In the genomic region with DNA sequence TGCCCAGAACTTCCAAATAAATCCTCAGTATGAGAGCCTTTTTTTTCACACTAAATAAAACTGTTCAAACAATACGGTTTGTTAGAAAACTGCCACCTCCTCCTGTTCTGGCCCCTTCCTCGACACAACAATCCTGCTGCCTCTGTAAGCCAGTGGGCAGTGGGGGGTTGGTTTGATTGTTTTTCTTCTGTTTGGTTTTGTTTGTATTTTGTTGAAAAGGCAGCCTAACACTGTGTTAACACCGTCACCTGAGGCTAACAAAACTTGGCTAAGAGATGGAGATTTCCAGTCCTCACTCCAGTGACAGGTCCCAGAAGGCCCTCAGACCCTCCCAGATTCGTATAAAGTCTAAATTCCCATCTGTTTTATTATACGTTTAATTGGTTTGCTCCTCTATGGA, we compare ENCODE assay signal across 21 cellular contexts.
DNase-seq lines count a peak whose midpoint lies in the region; ATAC-seq and TF ChIP-seq lines count a peak whose summit lies in the region.
"Had no signal": no experiment of that assay in that cellular context is flagged by ENCODE, and none has a peak within 500 bp of the region (broad histone marks: within the 10 kb centered on the region; RNA-seq: fewer than 3 reads in every experiment).

No MANE protein-coding gene starts in this region.

- H3K4me3 Mint-ChIP-seq in neural crest cell (no peak overlapping the region), HFFc6 (no peak overlapping the region)
- H3K4me3 Mint-ChIP-seq: CD4-positive, alpha-beta T cell; IgD-negative memory B cell; T-cell had no signal

- ATAC-seq in sciatic nerve (no peak), GM21529 (IDR thresholded peaks at IDR 0.05; ENCODE audit: unreplicated experiment) (no peak)
- ATAC-seq: GM12878, T-cell had no signal

- no peaks in the 10 kb centered on the region for H3K27me3 Mint-ChIP-seq in neural crest cell (ENCODE audit: low read depth)
- H3K27me3 Mint-ChIP-seq in HFFc6 (ENCODE audit: insufficient read depth) = peaks cover 6% of the 10 kb centered on the region; the same call in 1 of the 2 replicates
- H3K27me3 Mint-ChIP-seq: CD4-positive, alpha-beta T cell; T-cell had no signal

- DNase-seq in COR-L47 (lab: John Stamatoyannopoulos, UW) = peak; percentile 9
- peak; percentile 67 for DNase-seq in ELF-1 (ENCODE audit: low read depth, low spot score)
- peak; percentile 51 for DNase-seq in NCI-H2227 treated with DMSO at 0.1 percent for 48 hours (lab: John Stamatoyannopoulos, UW)
- no peak for DNase-seq in neural crest cell (ENCODE audit: low read depth, low spot score)
- DNase-seq in sciatic nerve (ENCODE audit: low spot score) = no peak
- no peak for DNase-seq in HFFc6
- DNase-seq: Caco-2; CD4-positive, alpha-beta T cell; DMS 273 treated with DMSO at 0.1 percent for 48 hours; DMS79 treated with DMSO at 0.1 percent for 48 hours; MV-4-11; NCI-H1105 treated with DMSO at 0.1 percent for 48 hours; NCI-H2029 treated with DMSO at 0.1 percent for 48 hours; NCI-H446 treated with DMSO at 0.1 percent for 48 hours; NCI-H82; OCI-M1; SJCRH30; T-cell had no signal

- H3K36me3 Mint-ChIP-seq in neural crest cell (ENCODE audit: low read depth) (no peaks in the 10 kb centered on the region), HFFc6 (ENCODE audit: low read depth) (no peaks in the 10 kb centered on the region)
- H3K36me3 Mint-ChIP-seq: IgD-negative memory B cell, T-cell had no signal

- TF ChIP-seq CTCF in neural crest cell (conservative IDR thresholded peaks at IDR 0.05) (no peak), HFFc6 (IDR thresholded peaks at IDR 0.05) (no peak)

- peak overlapping the region; percentile 52 for H3K27ac Mint-ChIP-seq in neural crest cell (ENCODE audit: unreplicated experiment)
- no peak overlapping the region for H3K27ac Mint-ChIP-seq in HFFc6
- H3K27ac Mint-ChIP-seq: CD4-positive, alpha-beta T cell; IgD-negative memory B cell; T-cell had no signal

- intact Hi-C loops in sciatic nerve (cut with DNase I) = no loop called here

- H3K4me1 Mint-ChIP-seq in neural crest cell = peaks cover 23% of the 10 kb centered on the region
- H3K4me1 Mint-ChIP-seq in HFFc6 (ENCODE audit: low read depth) = no peaks in the 10 kb centered on the region
- H3K4me1 Mint-ChIP-seq: IgD-negative memory B cell, T-cell had no signal

- no peaks in the 10 kb centered on the region for H3K9me3 Mint-ChIP-seq in neural crest cell
- H3K9me3 Mint-ChIP-seq in HFFc6 = peaks cover 3% of the 10 kb centered on the region; the same call in 1 of the 2 replicates
- H3K9me3 Mint-ChIP-seq: CD4-positive, alpha-beta T cell; IgD-negative memory B cell had no signal

Comparison
In these comparisons a context has a peak if more than half of its experiments do, and no peak if none do; other contexts are left out.
1. DNase-seq: peak in COR-L47 (single experiment), ELF-1 (single experiment) and NCI-H2227 treated with DMSO at 0.1 percent for 48 hours (single experiment); none in neural crest cell (single experiment), sciatic nerve (single experiment) and HFFc6 (single experiment).